34 cellular contexts compared by ENCODE assay signal in genomic region chr11:129204439-129204838, GRCh38.
"Had no signal": no experiment of that assay in that cellular context is flagged by ENCODE, and none has a peak within 500 bp of the region (broad histone marks: within the 10 kb centered on the region; RNA-seq: fewer than 3 reads in every experiment).

No MANE protein-coding gene starts in this region.

- DNase-seq: Karpas-422, Kasumi-1, KBM-7, KG1, MG63, MM.1S, MV-4-11, NCI-H1048, NCI-H1092, NCI-H1092 treated with DMSO at 0.1 percent for 48 hours, NCI-H1105, NCI-H1105 treated with DMSO at 0.1 percent for 48 hours, NCI-H1417, NCI-H1417 treated with DMSO at 0.1 percent for 48 hours, NCI-H1436, NCI-H1436 treated with DMSO at 0.1 percent for 48 hours, NCI-H146, NCI-H1694, NCI-H1694 treated with DMSO at 0.1 percent for 48 hours, NCI-H187, NCI-H187 treated with DMSO at 0.1 percent for 48 hours, NCI-H1930, NCI-H2029, NCI-H2029 treated with DMSO at 0.1 percent for 48 hours, NCI-H2081, NCI-H2081 treated with DMSO at 0.1 percent for 48 hours, NCI-H2107, NCI-H2171, NCI-H2171 treated with DMSO at 0.1 percent for 48 hours, NCI-H2227 treated with DMSO at 0.1 percent for 48 hours, NCI-H226, NCI-H345, NCI-H446, NCI-H446 treated with DMSO at 0.1 percent for 48 hours had no signal
